1 cellular context compared by ENCODE assay signal in the genomic region with DNA sequence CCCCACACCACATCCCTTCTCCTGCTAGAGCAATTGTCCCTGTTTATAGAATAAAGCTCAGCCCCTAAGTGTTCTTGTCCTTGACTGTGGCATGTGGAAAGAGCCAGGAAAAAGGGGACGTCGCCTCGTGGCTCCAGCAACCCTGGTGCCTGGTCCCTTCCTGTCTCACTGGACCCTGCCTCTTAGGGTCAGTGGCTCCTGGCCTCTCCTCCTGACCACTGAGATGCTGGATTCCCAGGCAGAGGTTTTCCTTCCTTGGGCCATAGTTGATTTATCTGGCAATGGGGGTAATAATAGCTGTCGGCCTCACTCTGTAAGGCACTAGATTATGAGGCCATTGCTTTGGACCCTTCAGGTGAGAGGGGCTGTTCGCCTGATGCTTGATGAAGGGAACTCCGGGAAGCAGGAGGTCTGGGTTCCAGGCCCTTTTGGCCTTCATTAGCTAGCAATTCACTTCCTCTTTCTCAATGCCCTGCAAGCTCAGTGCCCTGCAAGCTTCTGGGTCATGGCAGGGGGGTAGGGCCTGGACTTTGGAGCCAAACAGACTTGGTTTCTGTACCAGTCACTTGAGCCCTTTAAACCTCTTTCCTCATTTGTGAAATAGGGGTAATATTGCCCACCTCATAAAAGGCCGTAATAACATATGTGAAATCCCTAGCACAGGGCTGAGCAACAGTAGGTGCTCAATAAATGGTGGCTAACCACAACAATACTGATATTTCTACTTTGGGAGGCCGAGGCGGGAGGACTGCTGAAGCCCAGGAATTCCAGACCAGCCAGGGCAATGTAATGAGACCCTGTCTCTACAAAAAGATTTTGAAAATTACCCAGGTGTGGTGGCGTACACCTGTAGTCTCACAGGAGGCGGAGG.
TF ChIP-seq lines count a peak whose summit lies in the region.

No MANE protein-coding gene starts in this region.

TF ChIP-seq in HepG2, 621 proteins besides CTCF, POLR2A, EP300 and RAD21 (continued from another document and continues in another):
- TF ChIP-seq, protein P1, sequence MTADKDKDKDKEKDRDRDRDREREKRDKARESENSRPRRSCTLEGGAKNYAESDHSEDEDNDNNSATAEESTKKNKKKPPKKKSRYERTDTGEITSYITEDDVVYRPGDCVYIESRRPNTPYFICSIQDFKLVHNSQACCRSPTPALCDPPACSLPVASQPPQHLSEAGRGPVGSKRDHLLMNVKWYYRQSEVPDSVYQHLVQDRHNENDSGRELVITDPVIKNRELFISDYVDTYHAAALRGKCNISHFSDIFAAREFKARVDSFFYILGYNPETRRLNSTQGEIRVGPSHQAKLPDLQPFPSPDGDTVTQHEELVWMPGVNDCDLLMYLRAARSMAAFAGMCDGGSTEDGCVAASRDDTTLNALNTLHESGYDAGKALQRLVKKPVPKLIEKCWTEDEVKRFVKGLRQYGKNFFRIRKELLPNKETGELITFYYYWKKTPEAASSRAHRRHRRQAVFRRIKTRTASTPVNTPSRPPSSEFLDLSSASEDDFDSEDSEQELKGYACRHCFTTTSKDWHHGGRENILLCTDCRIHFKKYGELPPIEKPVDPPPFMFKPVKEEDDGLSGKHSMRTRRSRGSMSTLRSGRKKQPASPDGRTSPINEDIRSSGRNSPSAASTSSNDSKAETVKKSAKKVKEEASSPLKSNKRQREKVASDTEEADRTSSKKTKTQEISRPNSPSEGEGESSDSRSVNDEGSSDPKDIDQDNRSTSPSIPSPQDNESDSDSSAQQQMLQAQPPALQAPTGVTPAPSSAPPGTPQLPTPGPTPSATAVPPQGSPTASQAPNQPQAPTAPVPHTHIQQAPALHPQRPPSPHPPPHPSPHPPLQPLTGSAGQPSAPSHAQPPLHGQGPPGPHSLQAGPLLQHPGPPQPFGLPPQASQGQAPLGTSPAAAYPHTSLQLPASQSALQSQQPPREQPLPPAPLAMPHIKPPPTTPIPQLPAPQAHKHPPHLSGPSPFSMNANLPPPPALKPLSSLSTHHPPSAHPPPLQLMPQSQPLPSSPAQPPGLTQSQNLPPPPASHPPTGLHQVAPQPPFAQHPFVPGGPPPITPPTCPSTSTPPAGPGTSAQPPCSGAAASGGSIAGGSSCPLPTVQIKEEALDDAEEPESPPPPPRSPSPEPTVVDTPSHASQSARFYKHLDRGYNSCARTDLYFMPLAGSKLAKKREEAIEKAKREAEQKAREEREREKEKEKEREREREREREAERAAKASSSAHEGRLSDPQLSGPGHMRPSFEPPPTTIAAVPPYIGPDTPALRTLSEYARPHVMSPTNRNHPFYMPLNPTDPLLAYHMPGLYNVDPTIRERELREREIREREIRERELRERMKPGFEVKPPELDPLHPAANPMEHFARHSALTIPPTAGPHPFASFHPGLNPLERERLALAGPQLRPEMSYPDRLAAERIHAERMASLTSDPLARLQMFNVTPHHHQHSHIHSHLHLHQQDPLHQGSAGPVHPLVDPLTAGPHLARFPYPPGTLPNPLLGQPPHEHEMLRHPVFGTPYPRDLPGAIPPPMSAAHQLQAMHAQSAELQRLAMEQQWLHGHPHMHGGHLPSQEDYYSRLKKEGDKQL (CRISPR knock-in tag; IDR thresholded peaks at IDR 0.05; ENCODE audit: low read depth): no peak
- TF ChIP-seq, protein P2, sequence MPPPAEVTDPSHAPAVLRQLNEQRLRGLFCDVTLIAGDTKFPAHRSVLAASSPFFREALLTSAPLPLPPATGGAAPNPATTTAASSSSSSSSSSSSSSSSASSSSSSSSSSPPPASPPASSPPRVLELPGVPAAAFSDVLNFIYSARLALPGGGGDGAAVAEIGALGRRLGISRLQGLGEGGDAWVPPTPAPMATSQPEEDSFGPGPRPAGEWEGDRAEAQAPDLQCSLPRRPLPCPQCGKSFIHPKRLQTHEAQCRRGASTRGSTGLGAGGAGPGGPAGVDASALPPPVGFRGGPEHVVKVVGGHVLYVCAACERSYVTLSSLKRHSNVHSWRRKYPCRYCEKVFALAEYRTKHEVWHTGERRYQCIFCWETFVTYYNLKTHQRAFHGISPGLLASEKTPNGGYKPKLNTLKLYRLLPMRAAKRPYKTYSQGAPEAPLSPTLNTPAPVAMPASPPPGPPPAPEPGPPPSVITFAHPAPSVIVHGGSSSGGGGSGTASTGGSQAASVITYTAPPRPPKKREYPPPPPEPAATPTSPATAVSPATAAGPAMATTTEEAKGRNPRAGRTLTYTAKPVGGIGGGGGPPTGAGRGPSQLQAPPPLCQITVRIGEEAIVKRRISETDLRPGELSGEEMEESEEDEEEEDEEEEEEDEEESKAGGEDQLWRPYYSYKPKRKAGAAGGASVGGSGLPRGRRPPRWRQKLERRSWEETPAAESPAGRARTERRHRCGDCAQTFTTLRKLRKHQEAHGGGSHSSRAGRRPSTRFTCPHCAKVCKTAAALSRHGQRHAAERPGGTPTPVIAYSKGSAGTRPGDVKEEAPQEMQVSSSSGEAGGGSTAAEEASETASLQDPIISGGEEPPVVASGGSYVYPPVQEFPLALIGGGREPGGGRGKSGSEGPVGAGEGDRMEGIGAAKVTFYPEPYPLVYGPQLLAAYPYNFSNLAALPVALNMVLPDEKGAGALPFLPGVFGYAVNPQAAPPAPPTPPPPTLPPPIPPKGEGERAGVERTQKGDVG (CRISPR knock-in tag; IDR thresholded peaks at IDR 0.05; ENCODE audit: borderline replicate concordance): no peak
- no peak for TF ChIP-seq ZNF431 (CRISPR knock-in tag; IDR thresholded peaks at IDR 0.05; ENCODE audit: borderline replicate concordance, low read depth)
- 0 out of 2 replicates have a peak, but pooled peaks have one; percentile 37 for TF ChIP-seq NCOA2 (CRISPR knock-in tag; IDR thresholded peaks at IDR 0.05)
- TF ChIP-seq, protein P3, sequence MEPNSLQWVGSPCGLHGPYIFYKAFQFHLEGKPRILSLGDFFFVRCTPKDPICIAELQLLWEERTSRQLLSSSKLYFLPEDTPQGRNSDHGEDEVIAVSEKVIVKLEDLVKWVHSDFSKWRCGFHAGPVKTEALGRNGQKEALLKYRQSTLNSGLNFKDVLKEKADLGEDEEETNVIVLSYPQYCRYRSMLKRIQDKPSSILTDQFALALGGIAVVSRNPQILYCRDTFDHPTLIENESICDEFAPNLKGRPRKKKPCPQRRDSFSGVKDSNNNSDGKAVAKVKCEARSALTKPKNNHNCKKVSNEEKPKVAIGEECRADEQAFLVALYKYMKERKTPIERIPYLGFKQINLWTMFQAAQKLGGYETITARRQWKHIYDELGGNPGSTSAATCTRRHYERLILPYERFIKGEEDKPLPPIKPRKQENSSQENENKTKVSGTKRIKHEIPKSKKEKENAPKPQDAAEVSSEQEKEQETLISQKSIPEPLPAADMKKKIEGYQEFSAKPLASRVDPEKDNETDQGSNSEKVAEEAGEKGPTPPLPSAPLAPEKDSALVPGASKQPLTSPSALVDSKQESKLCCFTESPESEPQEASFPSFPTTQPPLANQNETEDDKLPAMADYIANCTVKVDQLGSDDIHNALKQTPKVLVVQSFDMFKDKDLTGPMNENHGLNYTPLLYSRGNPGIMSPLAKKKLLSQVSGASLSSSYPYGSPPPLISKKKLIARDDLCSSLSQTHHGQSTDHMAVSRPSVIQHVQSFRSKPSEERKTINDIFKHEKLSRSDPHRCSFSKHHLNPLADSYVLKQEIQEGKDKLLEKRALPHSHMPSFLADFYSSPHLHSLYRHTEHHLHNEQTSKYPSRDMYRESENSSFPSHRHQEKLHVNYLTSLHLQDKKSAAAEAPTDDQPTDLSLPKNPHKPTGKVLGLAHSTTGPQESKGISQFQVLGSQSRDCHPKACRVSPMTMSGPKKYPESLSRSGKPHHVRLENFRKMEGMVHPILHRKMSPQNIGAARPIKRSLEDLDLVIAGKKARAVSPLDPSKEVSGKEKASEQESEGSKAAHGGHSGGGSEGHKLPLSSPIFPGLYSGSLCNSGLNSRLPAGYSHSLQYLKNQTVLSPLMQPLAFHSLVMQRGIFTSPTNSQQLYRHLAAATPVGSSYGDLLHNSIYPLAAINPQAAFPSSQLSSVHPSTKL (CRISPR knock-in tag; IDR thresholded peaks at IDR 0.05): peak; percentile 67
- TF ChIP-seq CCAR2 (optimal IDR thresholded peaks at IDR 0.05; ENCODE audit: low read depth, low read length): no peak
- TF ChIP-seq SP140L (CRISPR knock-in tag; IDR thresholded peaks at IDR 0.05; ENCODE audit: borderline replicate concordance): no peak
- TF ChIP-seq XBP1 (CRISPR knock-in tag; IDR thresholded peaks at IDR 0.05): no peak
- no peak for TF ChIP-seq MEF2D (CRISPR knock-in tag; IDR thresholded peaks at IDR 0.05)
- no peak for TF ChIP-seq TEAD2 (CRISPR knock-in tag; IDR thresholded peaks at IDR 0.05)
- TF ChIP-seq, protein P4, sequence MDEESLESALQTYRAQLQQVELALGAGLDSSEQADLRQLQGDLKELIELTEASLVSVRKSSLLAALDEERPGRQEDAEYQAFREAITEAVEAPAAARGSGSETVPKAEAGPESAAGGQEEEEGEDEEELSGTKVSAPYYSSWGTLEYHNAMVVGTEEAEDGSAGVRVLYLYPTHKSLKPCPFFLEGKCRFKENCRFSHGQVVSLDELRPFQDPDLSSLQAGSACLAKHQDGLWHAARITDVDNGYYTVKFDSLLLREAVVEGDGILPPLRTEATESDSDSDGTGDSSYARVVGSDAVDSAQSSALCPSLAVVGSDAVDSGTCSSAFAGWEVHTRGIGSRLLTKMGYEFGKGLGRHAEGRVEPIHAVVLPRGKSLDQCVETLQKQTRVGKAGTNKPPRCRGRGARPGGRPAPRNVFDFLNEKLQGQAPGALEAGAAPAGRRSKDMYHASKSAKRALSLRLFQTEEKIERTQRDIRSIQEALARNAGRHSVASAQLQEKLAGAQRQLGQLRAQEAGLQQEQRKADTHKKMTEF (CRISPR knock-in tag; IDR thresholded peaks at IDR 0.05): 0 out of 2 replicates have a peak, but pooled peaks have one; percentile 36
- TF ChIP-seq ZNF629 (CRISPR knock-in tag; conservative IDR thresholded peaks at IDR 0.05): no peak
- peak; percentile 57 for TF ChIP-seq FOXA3 (CRISPR knock-in tag; IDR thresholded peaks at IDR 0.05)
- no peak for TF ChIP-seq MAZ (IDR thresholded peaks at IDR 0.05; ENCODE audit: borderline replicate concordance, low read depth, low read length)
- no peak for TF ChIP-seq MAZ (CRISPR knock-in tag; IDR thresholded peaks at IDR 0.05; ENCODE audit: low read depth)
- no peak for TF ChIP-seq RBM39 (IDR thresholded peaks at IDR 0.05; ENCODE audit: low read depth, low read length, poor library complexity, severe bottlenecking)
- 0 out of 2 replicates have a peak, but pooled peaks have one; percentile 49 for TF ChIP-seq NR2C2 (CRISPR knock-in tag; IDR thresholded peaks at IDR 0.05; ENCODE audit: borderline replicate concordance)
- no peak for TF ChIP-seq MAFG (CRISPR knock-in tag; IDR thresholded peaks at IDR 0.05)
- TF ChIP-seq ISX (CRISPR knock-in tag; conservative IDR thresholded peaks at IDR 0.05): no peak
- TF ChIP-seq, protein P5, sequence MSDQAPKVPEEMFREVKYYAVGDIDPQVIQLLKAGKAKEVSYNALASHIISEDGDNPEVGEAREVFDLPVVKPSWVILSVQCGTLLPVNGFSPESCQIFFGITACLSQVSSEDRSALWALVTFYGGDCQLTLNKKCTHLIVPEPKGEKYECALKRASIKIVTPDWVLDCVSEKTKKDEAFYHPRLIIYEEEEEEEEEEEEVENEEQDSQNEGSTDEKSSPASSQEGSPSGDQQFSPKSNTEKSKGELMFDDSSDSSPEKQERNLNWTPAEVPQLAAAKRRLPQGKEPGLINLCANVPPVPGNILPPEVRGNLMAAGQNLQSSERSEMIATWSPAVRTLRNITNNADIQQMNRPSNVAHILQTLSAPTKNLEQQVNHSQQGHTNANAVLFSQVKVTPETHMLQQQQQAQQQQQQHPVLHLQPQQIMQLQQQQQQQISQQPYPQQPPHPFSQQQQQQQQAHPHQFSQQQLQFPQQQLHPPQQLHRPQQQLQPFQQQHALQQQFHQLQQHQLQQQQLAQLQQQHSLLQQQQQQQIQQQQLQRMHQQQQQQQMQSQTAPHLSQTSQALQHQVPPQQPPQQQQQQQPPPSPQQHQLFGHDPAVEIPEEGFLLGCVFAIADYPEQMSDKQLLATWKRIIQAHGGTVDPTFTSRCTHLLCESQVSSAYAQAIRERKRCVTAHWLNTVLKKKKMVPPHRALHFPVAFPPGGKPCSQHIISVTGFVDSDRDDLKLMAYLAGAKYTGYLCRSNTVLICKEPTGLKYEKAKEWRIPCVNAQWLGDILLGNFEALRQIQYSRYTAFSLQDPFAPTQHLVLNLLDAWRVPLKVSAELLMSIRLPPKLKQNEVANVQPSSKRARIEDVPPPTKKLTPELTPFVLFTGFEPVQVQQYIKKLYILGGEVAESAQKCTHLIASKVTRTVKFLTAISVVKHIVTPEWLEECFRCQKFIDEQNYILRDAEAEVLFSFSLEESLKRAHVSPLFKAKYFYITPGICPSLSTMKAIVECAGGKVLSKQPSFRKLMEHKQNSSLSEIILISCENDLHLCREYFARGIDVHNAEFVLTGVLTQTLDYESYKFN (CRISPR knock-in tag; conservative IDR thresholded peaks at IDR 0.05): peak; percentile 77
- TF ChIP-seq TEAD3 (CRISPR knock-in tag; optimal IDR thresholded peaks at IDR 0.05; ENCODE audit: borderline replicate concordance): no peak
- no peak for TF ChIP-seq ZC3H13 (CRISPR knock-in tag; IDR thresholded peaks at IDR 0.05)
- no peak for TF ChIP-seq ZNF274 (CRISPR knock-in tag; IDR thresholded peaks at IDR 0.05)
- TF ChIP-seq ONECUT2 (CRISPR knock-in tag; IDR thresholded peaks at IDR 0.05): no peak
- TF ChIP-seq POLR2AphosphoS2 (IDR thresholded peaks at IDR 0.05; ENCODE audit: low read depth, low read length): no peak
- no peak for TF ChIP-seq MAFF (IDR thresholded peaks at IDR 0.05; ENCODE audit: low read depth, low read length)
- peak; percentile 39; the same call in 1 of the 2 replicates for TF ChIP-seq MED1 (CRISPR knock-in tag; IDR thresholded peaks at IDR 0.05)
- TF ChIP-seq ARID2 (CRISPR knock-in tag; IDR thresholded peaks at IDR 0.05; ENCODE audit: borderline replicate concordance): no peak
- TF ChIP-seq, protein P6, sequence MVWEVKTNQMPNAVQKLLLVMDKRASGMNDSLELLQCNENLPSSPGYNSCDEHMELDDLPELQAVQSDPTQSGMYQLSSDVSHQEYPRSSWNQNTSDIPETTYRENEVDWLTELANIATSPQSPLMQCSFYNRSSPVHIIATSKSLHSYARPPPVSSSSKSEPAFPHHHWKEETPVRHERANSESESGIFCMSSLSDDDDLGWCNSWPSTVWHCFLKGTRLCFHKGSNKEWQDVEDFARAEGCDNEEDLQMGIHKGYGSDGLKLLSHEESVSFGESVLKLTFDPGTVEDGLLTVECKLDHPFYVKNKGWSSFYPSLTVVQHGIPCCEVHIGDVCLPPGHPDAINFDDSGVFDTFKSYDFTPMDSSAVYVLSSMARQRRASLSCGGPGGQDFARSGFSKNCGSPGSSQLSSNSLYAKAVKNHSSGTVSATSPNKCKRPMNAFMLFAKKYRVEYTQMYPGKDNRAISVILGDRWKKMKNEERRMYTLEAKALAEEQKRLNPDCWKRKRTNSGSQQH (CRISPR knock-in tag; IDR thresholded peaks at IDR 0.05; ENCODE audit: low read depth): peak; percentile 26; the same call in 1 of the 2 replicates
- TF ChIP-seq, protein P7, sequence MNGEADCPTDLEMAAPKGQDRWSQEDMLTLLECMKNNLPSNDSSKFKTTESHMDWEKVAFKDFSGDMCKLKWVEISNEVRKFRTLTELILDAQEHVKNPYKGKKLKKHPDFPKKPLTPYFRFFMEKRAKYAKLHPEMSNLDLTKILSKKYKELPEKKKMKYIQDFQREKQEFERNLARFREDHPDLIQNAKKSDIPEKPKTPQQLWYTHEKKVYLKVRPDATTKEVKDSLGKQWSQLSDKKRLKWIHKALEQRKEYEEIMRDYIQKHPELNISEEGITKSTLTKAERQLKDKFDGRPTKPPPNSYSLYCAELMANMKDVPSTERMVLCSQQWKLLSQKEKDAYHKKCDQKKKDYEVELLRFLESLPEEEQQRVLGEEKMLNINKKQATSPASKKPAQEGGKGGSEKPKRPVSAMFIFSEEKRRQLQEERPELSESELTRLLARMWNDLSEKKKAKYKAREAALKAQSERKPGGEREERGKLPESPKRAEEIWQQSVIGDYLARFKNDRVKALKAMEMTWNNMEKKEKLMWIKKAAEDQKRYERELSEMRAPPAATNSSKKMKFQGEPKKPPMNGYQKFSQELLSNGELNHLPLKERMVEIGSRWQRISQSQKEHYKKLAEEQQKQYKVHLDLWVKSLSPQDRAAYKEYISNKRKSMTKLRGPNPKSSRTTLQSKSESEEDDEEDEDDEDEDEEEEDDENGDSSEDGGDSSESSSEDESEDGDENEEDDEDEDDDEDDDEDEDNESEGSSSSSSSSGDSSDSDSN (CRISPR knock-in tag; IDR thresholded peaks at IDR 0.05): 0 out of 2 replicates have a peak, but pooled peaks have one; percentile 15
- no peak for TF ChIP-seq ARNTL (CRISPR knock-in tag; IDR thresholded peaks at IDR 0.05)
